In the genomic region with DNA sequence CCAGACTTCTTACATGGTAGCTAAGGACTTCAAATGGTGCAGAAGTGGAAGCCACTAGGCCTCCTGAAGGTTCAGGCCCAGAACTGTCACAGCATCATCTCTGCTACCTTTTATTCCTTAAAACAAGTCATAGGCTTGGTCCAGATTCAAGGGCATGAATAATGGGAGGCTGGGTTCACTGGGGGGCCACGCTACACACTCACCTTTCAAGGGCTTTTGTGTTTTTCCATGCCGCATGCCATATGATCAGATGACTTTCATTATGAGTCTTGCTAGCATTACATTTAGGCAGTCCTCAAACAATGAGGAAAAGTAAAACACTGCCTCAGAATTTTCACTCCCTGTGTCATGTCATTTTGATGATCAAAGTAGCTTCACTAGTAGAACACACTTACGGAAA, we compare ENCODE assay signal across 16 cellular contexts.
"Had no signal": no experiment of that assay in that cellular context is flagged by ENCODE, and none has a peak within 500 bp of the region (broad histone marks: within the 10 kb centered on the region; RNA-seq: fewer than 3 reads in every experiment).

No MANE protein-coding gene starts in this region.

- DNase-seq: activated B cell treated with CpG ODN at 0.5 μM for 24 hours; anterior cingulate cortex; dermis blood vessel endothelial cell; effector CD4-positive, alpha-beta T cell; foreskin melanocyte; heart right ventricle; midbrain; posterior cingulate gyrus; right cardiac atrium; stimulated activated CD4-positive, alpha-beta T cell treated with anti-CD3 and anti-CD28 coated beads, Interleukin-15, amount 100 ng/mL, for 24 hours; stomach; thyroid gland; upper lobe of left lung had no signal

- H3K4me1 Mint-ChIP-seq: activated B cell treated with CpG ODN at 0.5 μM for 24 hours; central memory CD8-positive, alpha-beta T cell; nephron had no signal

- H3K27me3 Mint-ChIP-seq: activated B cell treated with CpG ODN at 0.5 μM for 24 hours; central memory CD8-positive, alpha-beta T cell had no signal

- H3K4me3 Mint-ChIP-seq: activated B cell treated with CpG ODN at 0.5 μM for 24 hours; central memory CD8-positive, alpha-beta T cell; nephron had no signal

- ATAC-seq: heart right ventricle, right cardiac atrium had no signal

- H3K9me3 Mint-ChIP-seq: nephron had no signal

- H3K27ac Mint-ChIP-seq: activated B cell treated with CpG ODN at 0.5 μM for 24 hours; activated T-helper 2 cell treated with anti-CD3 and anti-CD28 coated beads, Interferon-gamma antibody, Interleukin-2, Interleukin-4, amounts not matched to agents 10 μg/mL and 5 μg/mL and 100 μg/mL, durations not matched to agents 14 hours and 24 hours and 36 hours; nephron had no signal
